Comparison of ENCODE assay signal across 20 cellular contexts in genomic region chr16:84749815-84750214, GRCh38. TPM values are rescaled to one million over a fixed set of nuclear protein-coding genes. Genes with fewer than 3 reads are reported as not detected.
DNase-seq lines count a peak whose midpoint lies in the region; ATAC-seq and TF ChIP-seq lines count a peak whose summit lies in the region.
"Had no signal": no experiment of that assay in that cellular context is flagged by ENCODE, and none has a peak within 500 bp of the region (broad histone marks: within the 10 kb centered on the region; RNA-seq: fewer than 3 reads in every experiment).

No MANE protein-coding gene starts in this region.

- no peak overlapping the region for H3K4me3 ChIP-seq in endodermal cell (ENCODE audit: low read length)
- H3K4me3 ChIP-seq in mesodermal cell (ENCODE audit: extremely low read depth, insufficient read depth, low read length, poor library complexity, severe bottlenecking) = no peak overlapping the region
- no peak overlapping the region for H3K4me3 ChIP-seq in transverse colon
- H3K4me3 ChIP-seq: K562, testis had no signal

- H3K36me3 Mint-ChIP-seq in HFFc6 (ENCODE audit: low read depth) (no peaks in the 10 kb centered on the region), endodermal cell (ENCODE audit: low read depth) (peaks cover 20% of the 10 kb centered on the region)

- H3K36me3 ChIP-seq in endodermal cell (ENCODE audit: control insufficient read depth, insufficient read depth, low read length) (peaks cover 34% of the 10 kb centered on the region), mesodermal cell (ENCODE audit: control insufficient read depth, insufficient read depth, low read length) (peaks cover 50% of the 10 kb centered on the region), transverse colon (peaks cover 0 to 4% (median 0%) of the 10 kb centered on the region in 4 donors)

- in situ Hi-C loops in transverse colon (cut with MboI; ENCODE audit: low pct_ligation_motif_present in 1 of 4, low pct_unique_long_range_greater_than_20kb in 1 of 4, low sequenced_read_pairs in 3 of 4) = loop anchor here in 3 of 4 donors (10.0 to 25.0 kb wide), 3 partner anchors 215 to 238 kb away; partner anchors contain the start of gene MEAK7 (in 1 of the 3)

- 72 to 83% methylated on average over 7 to 8 of the region's 8 CpGs for WGBS in endodermal cell (ENCODE audit: insufficient coverage in 1 of 2, insufficient read length in 1 of 2), 2 experiments
- WGBS in mesodermal cell (ENCODE audit: insufficient coverage in 2 of 2), 2 experiments = 77 to 91% methylated on average over 6 of the region's 8 CpGs
- 70 to 85% methylated on average over 7 to 8 of the region's 8 CpGs for WGBS in transverse colon (ENCODE audit: low coverage in 1 of 2), 2 donors

- TF ChIP-seq CTCF in HFFc6 (IDR thresholded peaks at IDR 0.05) (no peak), endodermal cell (conservative IDR thresholded peaks at IDR 0.05) (no peak), transverse colon (IDR thresholded peaks at IDR 0.05) (no peak)

- H3K27ac Mint-ChIP-seq in HFFc6 (peak overlapping the region; percentile 65), endodermal cell (peak overlapping the region; percentile 16)
- H3K27ac Mint-ChIP-seq: activated naive CD4-positive, alpha-beta T cell treated with anti-CD3 and anti-CD28 coated beads for 36 hours had no signal

- DNase-seq in HFFc6 (no peak), endodermal cell (no peak), transverse colon (no peak), glomerular visceral epithelial cell (ENCODE audit: extremely low spot score) (no peak), SW480 (ENCODE audit: low spot score) (no peak)
- DNase-seq: activated CD4-positive, alpha-beta T cell treated with anti-CD3 and anti-CD28 coated beads for 48 hours; activated CD8-positive, alpha-beta memory T cell treated with anti-CD3 and anti-CD28 coated beads, Interleukin-2, amount 50 U/mL, for 48 hours; activated naive CD4-positive, alpha-beta T cell treated with anti-CD3 and anti-CD28 coated beads for 36 hours; DMS53; NCI-H1092; NCI-H2107; NCI-H69; stimulated activated CD4-positive, alpha-beta T cell treated with anti-CD3 and anti-CD28 coated beads, Interleukin-4, amount 100 ng/mL, for 1 hour; testis had no signal

- H3K27me3 ChIP-seq in endodermal cell (ENCODE audit: control insufficient read depth, insufficient read depth, low read length, poor library complexity, severe bottlenecking) = no peaks in the 10 kb centered on the region
- H3K27me3 ChIP-seq in transverse colon = no peaks in the 10 kb centered on the region
- H3K27me3 ChIP-seq: testis had no signal

- intact Hi-C loops in transverse colon (cut with DNase I; ENCODE audit: low total_unique reads) = loop anchor here (5.0 kb wide), 2 partner anchors 202 to 222 kb away; no protein-coding TSS in a partner anchor

- H3K9me3 ChIP-seq in endodermal cell (ENCODE audit: control insufficient read depth, low read length) = no peaks in the 10 kb centered on the region
- no peaks in the 10 kb centered on the region for H3K9me3 ChIP-seq in mesodermal cell (ENCODE audit: control insufficient read depth, low read length)
- H3K9me3 ChIP-seq in transverse colon = no peaks in the 10 kb centered on the region
- H3K9me3 ChIP-seq: testis had no signal

- H3K9me3 Mint-ChIP-seq in HFFc6 (no peaks in the 10 kb centered on the region), endodermal cell (no peaks in the 10 kb centered on the region)
- H3K9me3 Mint-ChIP-seq: activated naive CD4-positive, alpha-beta T cell treated with anti-CD3 and anti-CD28 coated beads for 36 hours; neural crest cell had no signal

- no peak for TF ChIP-seq POLR2A in transverse colon (IDR thresholded peaks at IDR 0.05)

- no peak overlapping the region for H3K9ac ChIP-seq in endodermal cell (ENCODE audit: extremely low read depth, low read length, poor library complexity, severe bottlenecking)

- no peak for ATAC-seq in HG03520 (IDR thresholded peaks at IDR 0.05; ENCODE audit: unreplicated experiment)
- ATAC-seq: K562, SK-N-SH treated with all-trans-retinoic acid at 6 μM for 48 hours had no signal

- H3K4me3 Mint-ChIP-seq in HFFc6 (no peak overlapping the region), endodermal cell (no peak overlapping the region)
- H3K4me3 Mint-ChIP-seq: activated naive CD4-positive, alpha-beta T cell treated with anti-CD3 and anti-CD28 coated beads for 36 hours; neural crest cell had no signal

- H3K4me1 Mint-ChIP-seq in HFFc6 (ENCODE audit: low read depth) = peaks cover 49% of the 10 kb centered on the region
- peaks cover 8% of the 10 kb centered on the region for H3K4me1 Mint-ChIP-seq in endodermal cell

- H3K4me1 ChIP-seq in endodermal cell (ENCODE audit: control insufficient read depth, insufficient read depth, low read length) = no peaks in the 10 kb centered on the region
- H3K4me1 ChIP-seq in mesodermal cell (ENCODE audit: control insufficient read depth, insufficient read depth, low read length, poor library complexity, severe bottlenecking) = no peaks in the 10 kb centered on the region
- H3K4me1 ChIP-seq in transverse colon = peaks cover 6 to 40% (median 19%) of the 10 kb centered on the region in 4 donors

- no peak for TF ChIP-seq EP300 in transverse colon (IDR thresholded peaks at IDR 0.05; ENCODE audit: low read depth)

- H3K27ac ChIP-seq in endodermal cell (ENCODE audit: low read depth, low read length) (no peak overlapping the region), mesodermal cell (ENCODE audit: low read depth, low read length, severe bottlenecking) (peak overlapping the region; percentile 3), transverse colon (peak overlapping the region; percentile 46 to 63 (median 54))
- H3K27ac ChIP-seq: C4-2B had no signal

- H3K27me3 Mint-ChIP-seq in HFFc6 (ENCODE audit: insufficient read depth) = peaks cover 2% of the 10 kb centered on the region; the same call in 1 of the 2 replicates
- no peaks in the 10 kb centered on the region for H3K27me3 Mint-ChIP-seq in endodermal cell (ENCODE audit: insufficient read depth)

RNA-seq across cellular contexts. Expression of gene USP10, which starts 50.0 kb away (rescaled TPM):
- 100 to 1,000 TPM in 2 of 6 experiments, 10 to 100 TPM in 4; 83.2 to 106 (median 92.3) TPM for total RNA-seq in HFFc6 (2021; fragmentation: NEBNext Ultra II Directional; extraction: Animal tissue kit (Norgen Biotek cat#: 25700))
- 100 to 1,000 TPM; 148 to 149 TPM for total RNA-seq in endodermal cell
- polyA plus RNA-seq in endodermal cell (2013, experiment 1 of 2) = 98.7 TPM
- 86.0 TPM for polyA plus RNA-seq in endodermal cell (2013, experiment 2 of 2)
- polyA plus RNA-seq in mesodermal cell (2013, experiment 1 of 2) = 68.9 TPM
- polyA plus RNA-seq in mesodermal cell (2013, experiment 2 of 2) = 72.2 TPM
- 10 to 100 TPM; 23.6 to 56.8 (median 45.4) TPM for total RNA-seq in transverse colon
